Comparison of ENCODE assay signal across 1 cellular context in the genomic region with DNA sequence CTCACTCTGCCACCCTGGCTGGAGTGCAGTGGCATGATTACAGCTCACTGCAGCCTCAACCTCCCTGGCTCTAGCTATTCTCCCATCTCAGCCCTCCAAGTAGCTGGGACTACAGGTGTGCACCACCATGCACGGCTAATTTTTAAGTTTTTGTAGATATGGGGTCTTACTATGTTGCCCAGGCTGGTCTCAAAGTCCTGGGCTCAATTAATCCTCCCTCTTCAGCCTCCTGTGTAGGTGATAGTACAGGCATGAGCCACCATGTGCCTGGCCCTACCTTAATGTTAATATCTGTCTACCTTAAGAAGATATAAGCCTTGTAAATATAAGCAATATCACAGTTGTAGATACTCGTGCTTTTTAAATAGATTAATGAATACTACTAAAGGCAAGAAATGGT.
TF ChIP-seq lines count a peak whose summit lies in the region.

No MANE protein-coding gene starts in this region.

TF ChIP-seq in WTC11, 78 proteins besides CTCF, POLR2A, EP300 and RAD21 (continued from another document):
- TF ChIP-seq, protein P1, sequence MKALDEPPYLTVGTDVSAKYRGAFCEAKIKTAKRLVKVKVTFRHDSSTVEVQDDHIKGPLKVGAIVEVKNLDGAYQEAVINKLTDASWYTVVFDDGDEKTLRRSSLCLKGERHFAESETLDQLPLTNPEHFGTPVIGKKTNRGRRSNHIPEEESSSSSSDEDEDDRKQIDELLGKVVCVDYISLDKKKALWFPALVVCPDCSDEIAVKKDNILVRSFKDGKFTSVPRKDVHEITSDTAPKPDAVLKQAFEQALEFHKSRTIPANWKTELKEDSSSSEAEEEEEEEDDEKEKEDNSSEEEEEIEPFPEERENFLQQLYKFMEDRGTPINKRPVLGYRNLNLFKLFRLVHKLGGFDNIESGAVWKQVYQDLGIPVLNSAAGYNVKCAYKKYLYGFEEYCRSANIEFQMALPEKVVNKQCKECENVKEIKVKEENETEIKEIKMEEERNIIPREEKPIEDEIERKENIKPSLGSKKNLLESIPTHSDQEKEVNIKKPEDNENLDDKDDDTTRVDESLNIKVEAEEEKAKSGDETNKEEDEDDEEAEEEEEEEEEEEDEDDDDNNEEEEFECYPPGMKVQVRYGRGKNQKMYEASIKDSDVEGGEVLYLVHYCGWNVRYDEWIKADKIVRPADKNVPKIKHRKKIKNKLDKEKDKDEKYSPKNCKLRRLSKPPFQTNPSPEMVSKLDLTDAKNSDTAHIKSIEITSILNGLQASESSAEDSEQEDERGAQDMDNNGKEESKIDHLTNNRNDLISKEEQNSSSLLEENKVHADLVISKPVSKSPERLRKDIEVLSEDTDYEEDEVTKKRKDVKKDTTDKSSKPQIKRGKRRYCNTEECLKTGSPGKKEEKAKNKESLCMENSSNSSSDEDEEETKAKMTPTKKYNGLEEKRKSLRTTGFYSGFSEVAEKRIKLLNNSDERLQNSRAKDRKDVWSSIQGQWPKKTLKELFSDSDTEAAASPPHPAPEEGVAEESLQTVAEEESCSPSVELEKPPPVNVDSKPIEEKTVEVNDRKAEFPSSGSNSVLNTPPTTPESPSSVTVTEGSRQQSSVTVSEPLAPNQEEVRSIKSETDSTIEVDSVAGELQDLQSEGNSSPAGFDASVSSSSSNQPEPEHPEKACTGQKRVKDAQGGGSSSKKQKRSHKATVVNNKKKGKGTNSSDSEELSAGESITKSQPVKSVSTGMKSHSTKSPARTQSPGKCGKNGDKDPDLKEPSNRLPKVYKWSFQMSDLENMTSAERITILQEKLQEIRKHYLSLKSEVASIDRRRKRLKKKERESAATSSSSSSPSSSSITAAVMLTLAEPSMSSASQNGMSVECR (CRISPR knock-in tag; IDR thresholded peaks at IDR 0.05; ENCODE audit: borderline replicate concordance) = no peak
- TF ChIP-seq, protein P2, sequence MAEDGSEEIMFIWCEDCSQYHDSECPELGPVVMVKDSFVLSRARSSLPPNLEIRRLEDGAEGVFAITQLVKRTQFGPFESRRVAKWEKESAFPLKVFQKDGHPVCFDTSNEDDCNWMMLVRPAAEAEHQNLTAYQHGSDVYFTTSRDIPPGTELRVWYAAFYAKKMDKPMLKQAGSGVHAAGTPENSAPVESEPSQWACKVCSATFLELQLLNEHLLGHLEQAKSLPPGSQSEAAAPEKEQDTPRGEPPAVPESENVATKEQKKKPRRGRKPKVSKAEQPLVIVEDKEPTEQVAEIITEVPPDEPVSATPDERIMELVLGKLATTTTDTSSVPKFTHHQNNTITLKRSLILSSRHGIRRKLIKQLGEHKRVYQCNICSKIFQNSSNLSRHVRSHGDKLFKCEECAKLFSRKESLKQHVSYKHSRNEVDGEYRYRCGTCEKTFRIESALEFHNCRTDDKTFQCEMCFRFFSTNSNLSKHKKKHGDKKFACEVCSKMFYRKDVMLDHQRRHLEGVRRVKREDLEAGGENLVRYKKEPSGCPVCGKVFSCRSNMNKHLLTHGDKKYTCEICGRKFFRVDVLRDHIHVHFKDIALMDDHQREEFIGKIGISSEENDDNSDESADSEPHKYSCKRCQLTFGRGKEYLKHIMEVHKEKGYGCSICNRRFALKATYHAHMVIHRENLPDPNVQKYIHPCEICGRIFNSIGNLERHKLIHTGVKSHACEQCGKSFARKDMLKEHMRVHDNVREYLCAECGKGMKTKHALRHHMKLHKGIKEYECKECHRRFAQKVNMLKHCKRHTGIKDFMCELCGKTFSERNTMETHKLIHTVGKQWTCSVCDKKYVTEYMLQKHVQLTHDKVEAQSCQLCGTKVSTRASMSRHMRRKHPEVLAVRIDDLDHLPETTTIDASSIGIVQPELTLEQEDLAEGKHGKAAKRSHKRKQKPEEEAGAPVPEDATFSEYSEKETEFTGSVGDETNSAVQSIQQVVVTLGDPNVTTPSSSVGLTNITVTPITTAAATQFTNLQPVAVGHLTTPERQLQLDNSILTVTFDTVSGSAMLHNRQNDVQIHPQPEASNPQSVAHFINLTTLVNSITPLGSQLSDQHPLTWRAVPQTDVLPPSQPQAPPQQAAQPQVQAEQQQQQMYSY (CRISPR knock-in tag; IDR thresholded peaks at IDR 0.05) = no peak
